Comparison of ENCODE assay signal across 1 cellular context in genomic region chr1:22093513-22093912, GRCh38.
A peak's percentile ranks its signal among the peaks of the same experiment; 100 is the strongest.
TF ChIP-seq lines count a peak whose summit lies in the region.

No MANE protein-coding gene starts in this region.

TF ChIP-seq in GM12878, 131 proteins besides CTCF, POLR2A, EP300 and RAD21:
- TF ChIP-seq POLR2AphosphoS5 (IDR thresholded peaks at IDR 0.05; ENCODE audit: low read length) (peak; percentile 56; the same call in 1 of the 2 replicates), MXI1 (IDR thresholded peaks at IDR 0.05; ENCODE audit: low read depth, low read length) (no peak)
